In genomic region chr1:230507671-230508407, GRCh38 we compare ENCODE assay signal across 14 cellular contexts.
DNase-seq lines count a peak whose midpoint lies in the region; ATAC-seq, FAIRE-seq and TF ChIP-seq lines count a peak whose summit lies in the region.
"Had no signal": no experiment of that assay in that cellular context is flagged by ENCODE, and none has a peak within 500 bp of the region (broad histone marks: within the 10 kb centered on the region; RNA-seq: fewer than 3 reads in every experiment).

No MANE protein-coding gene starts in this region.

- H3K27ac Mint-ChIP-seq in progenitor cell of endocrine pancreas (peak overlapping the region; percentile 38), endothelial cell (ENCODE audit: unreplicated experiment) (no peak overlapping the region)
- no peak overlapping the region for H3K27ac Mint-ChIP-seq in CD8-positive, alpha-beta memory T cell

- H3K27ac ChIP-seq in heart left ventricle: no peak overlapping the region
- no peak overlapping the region for H3K27ac ChIP-seq in CD8-positive, alpha-beta memory T cell (ENCODE audit: low read depth, low read length)
- H3K27ac ChIP-seq: ascending aorta had no signal

- CTCF ChIA-PET in CD8-positive, alpha-beta memory T cell (lab: Charles Lee): no interaction called here

- H3K4me3 ChIP-seq in adipocyte (ENCODE audit: low read length): no peak overlapping the region
- H3K4me3 ChIP-seq in heart left ventricle: no peak overlapping the region
- no peak overlapping the region for H3K4me3 ChIP-seq in CD8-positive, alpha-beta memory T cell (ENCODE audit: low read length)
- H3K4me3 ChIP-seq: ascending aorta had no signal

- H3K9me3 Mint-ChIP-seq in progenitor cell of endocrine pancreas (ENCODE audit: low read depth) (no peaks in the 10 kb centered on the region), endothelial cell (ENCODE audit: unreplicated experiment) (no peaks in the 10 kb centered on the region)
- no peaks in the 10 kb centered on the region for H3K9me3 Mint-ChIP-seq in CD8-positive, alpha-beta memory T cell
- H3K9me3 Mint-ChIP-seq: naive B cell had no signal

- peak; percentile 78 to 82 (median 80) for ATAC-seq in heart left ventricle

- DNase-seq in Daoy (ENCODE audit: low read depth): peak; percentile 48
- peak; percentile 38 for DNase-seq in adipocyte (ENCODE audit: low read depth)
- peak in 3 of 5 donors; percentile 16 to 66 (median 50) for DNase-seq in heart left ventricle
- DNase-seq in progenitor cell of endocrine pancreas (ENCODE audit: low spot score, unreplicated experiment): no peak
- DNase-seq in endothelial cell (ENCODE audit: low spot score): no peak
- DNase-seq in CD8-positive, alpha-beta memory T cell: no peak
- DNase-seq in NCI-H748 treated with DMSO at 0.1 percent for 48 hours (lab: John Stamatoyannopoulos, UW): no peak
- no peak for DNase-seq in GM19239 (ENCODE audit: insufficient read length, low spot score)
- DNase-seq: glutamatergic neuron, Kasumi-1, naive B cell, NCI-H82 had no signal

- H3K9me3 ChIP-seq in adipocyte (ENCODE audit: control insufficient read depth, low read length) (no peaks in the 10 kb centered on the region), heart left ventricle (no peaks in the 10 kb centered on the region)
- H3K9me3 ChIP-seq in CD8-positive, alpha-beta memory T cell (ENCODE audit: low read length): no peaks in the 10 kb centered on the region
- H3K9me3 ChIP-seq: ascending aorta had no signal

- H3K36me3 Mint-ChIP-seq in progenitor cell of endocrine pancreas (ENCODE audit: insufficient read depth): no peaks in the 10 kb centered on the region
- H3K36me3 Mint-ChIP-seq in endothelial cell (ENCODE audit: low read depth, unreplicated experiment): peaks cover 4% of the 10 kb centered on the region
- H3K36me3 Mint-ChIP-seq in CD8-positive, alpha-beta memory T cell: no peaks in the 10 kb centered on the region
- H3K36me3 Mint-ChIP-seq: naive B cell had no signal

- POLR2A ChIA-PET in CD8-positive, alpha-beta memory T cell (lab: Charles Lee): no interaction called here

- H3K36me3 ChIP-seq in adipocyte (ENCODE audit: control insufficient read depth, insufficient read depth, low read length, severe bottlenecking) (no peaks in the 10 kb centered on the region), heart left ventricle (no peaks in the 10 kb centered on the region)
- H3K36me3 ChIP-seq in CD8-positive, alpha-beta memory T cell (ENCODE audit: insufficient read depth, low read length): no peaks in the 10 kb centered on the region
- H3K36me3 ChIP-seq: ascending aorta had no signal

- H3K4me1 ChIP-seq in adipocyte (ENCODE audit: control insufficient read depth, insufficient read depth, low read length) (peaks cover 13% of the 10 kb centered on the region), heart left ventricle (peaks cover 0 to 16% (median 0%) of the 10 kb centered on the region in 12 donors)
- no peaks in the 10 kb centered on the region for H3K4me1 ChIP-seq in CD8-positive, alpha-beta memory T cell (ENCODE audit: insufficient read depth, low read length)
- H3K4me1 ChIP-seq: ascending aorta had no signal

- TF ChIP-seq POLR2A in heart left ventricle (IDR thresholded peaks at IDR 0.05): no peak

- FAIRE-seq in GM19239 (lab: Jason Lieb, UNC): no peak
- FAIRE-seq: H1 had no signal

- H3K4me3 Mint-ChIP-seq in progenitor cell of endocrine pancreas (ENCODE audit: low read depth) (no peak overlapping the region), endothelial cell (ENCODE audit: unreplicated experiment) (no peak overlapping the region)
- H3K4me3 Mint-ChIP-seq in CD8-positive, alpha-beta memory T cell: no peak overlapping the region

- TF ChIP-seq CTCF in heart left ventricle (IDR thresholded peaks at IDR 0.05) (no peak), progenitor cell of endocrine pancreas (IDR thresholded peaks at IDR 0.05; ENCODE audit: unreplicated experiment) (no peak), endothelial cell (IDR thresholded peaks at IDR 0.05; ENCODE audit: unreplicated experiment) (no peak)

- peaks cover 5% of the 10 kb centered on the region for H3K4me1 Mint-ChIP-seq in progenitor cell of endocrine pancreas (ENCODE audit: low read depth)
- no peaks in the 10 kb centered on the region for H3K4me1 Mint-ChIP-seq in endothelial cell (ENCODE audit: unreplicated experiment)
- H3K4me1 Mint-ChIP-seq in CD8-positive, alpha-beta memory T cell: peaks cover 4 to 8% (median 4%) of the 10 kb centered on the region in 3 donors

- 36 to 56% (median 44%) methylated on average over 8 of the region's 8 CpGs for WGBS in heart left ventricle, 4 donors

- no peaks in the 10 kb centered on the region for H3K27me3 Mint-ChIP-seq in progenitor cell of endocrine pancreas
- H3K27me3 Mint-ChIP-seq in endothelial cell (ENCODE audit: unreplicated experiment): no peaks in the 10 kb centered on the region
- peaks cover 6 to 29% of the 10 kb centered on the region in 2 donors for H3K27me3 Mint-ChIP-seq in CD8-positive, alpha-beta memory T cell

- H3K27me3 ChIP-seq in adipocyte (replicated peaks; ENCODE audit: control insufficient read depth, insufficient read depth, low read length): peaks cover 14% of the 10 kb centered on the region
- no peaks in the 10 kb centered on the region for H3K27me3 ChIP-seq in heart left ventricle
- no peaks in the 10 kb centered on the region for H3K27me3 ChIP-seq in CD8-positive, alpha-beta memory T cell (ENCODE audit: insufficient read depth, low read length, poor library complexity, severe bottlenecking)
- H3K27me3 ChIP-seq: ascending aorta had no signal

- no peak overlapping the region for H3K9ac ChIP-seq in adipocyte (ENCODE audit: low read length)

- intact Hi-C loops in heart left ventricle (cut with DNase I): no loop called here

Comparison
In these comparisons a context has a peak if more than half of its experiments do, and no peak if none do; other contexts are left out.
1. DNase-seq: peak in Daoy (single experiment), adipocyte (single experiment) and heart left ventricle (3 of 5); none in progenitor cell of endocrine pancreas (single experiment), endothelial cell (single experiment), CD8-positive, alpha-beta memory T cell (0 of 5), NCI-H748 treated with DMSO at 0.1 percent for 48 hours (single experiment) and GM19239 (single experiment).